Comparison of ENCODE assay signal across 31 cellular contexts in the genomic region with DNA sequence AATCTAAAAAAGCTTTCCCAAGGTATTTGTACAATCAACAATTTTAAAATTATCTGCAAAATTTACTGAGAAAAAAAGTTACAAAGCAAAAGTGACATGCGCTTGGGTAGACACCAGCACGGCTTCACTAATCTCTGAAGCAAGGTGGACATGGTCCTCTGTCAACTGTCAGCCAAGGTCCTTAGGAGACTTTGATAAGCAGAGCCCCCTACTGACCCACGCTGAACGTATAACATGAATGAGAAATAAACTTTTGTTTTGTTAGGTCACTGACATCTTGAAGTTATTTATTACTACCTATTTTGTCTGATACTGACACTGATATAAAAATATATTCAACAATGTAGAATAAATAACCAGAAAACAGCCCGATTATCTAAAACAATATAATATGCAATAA.
A peak's percentile ranks its signal among the peaks of the same experiment; 100 is the strongest.
DNase-seq lines count a peak whose midpoint lies in the region; ATAC-seq, FAIRE-seq and TF ChIP-seq lines count a peak whose summit lies in the region.
"Had no signal": no experiment of that assay in that cellular context is flagged by ENCODE, and none has a peak within 500 bp of the region (broad histone marks: within the 10 kb centered on the region; RNA-seq: fewer than 3 reads in every experiment).

No MANE protein-coding gene starts in this region.

- no peak overlapping the region for H3K4me3 Mint-ChIP-seq in H9
- no peak overlapping the region for H3K4me3 Mint-ChIP-seq in endodermal cell
- no peak overlapping the region for H3K4me3 Mint-ChIP-seq in CD4-positive, alpha-beta T cell
- H3K4me3 Mint-ChIP-seq: activated CD4-positive, alpha-beta T cell treated with anti-CD3 and anti-CD28 coated beads, Interleukin-2, amount 10 ng/mL, durations not matched to agents 24 days and 14 days; neural crest cell; type B pancreatic cell had no signal

- H2BK12ac ChIP-seq in H9 (ENCODE audit: insufficient read length, low read depth, low read length) = no peak overlapping the region

- H3K9ac ChIP-seq in H9 (ENCODE audit: extremely low read depth, insufficient read length, low read length) = no peak overlapping the region
- no peak overlapping the region for H3K9ac ChIP-seq in endodermal cell (ENCODE audit: extremely low read depth, low read length, poor library complexity, severe bottlenecking)
- H3K9ac ChIP-seq: BLaER1 treated with 17β-estradiol and CSF1 and Interleukin-3, amounts not matched to agents 10 nM and 100 nM; KMS-11; parathyroid adenoma had no signal

- no peak overlapping the region for H2BK20ac ChIP-seq in H9 (ENCODE audit: low read depth, low read length, poor library complexity, severe bottlenecking)

- WGBS in H9 (ENCODE audit: extremely low coverage, insufficient read length, low lambda C conversion rate) = no CpG with 5 or more reads among the region's 5 CpGs
- WGBS in endodermal cell (ENCODE audit: insufficient coverage in 1 of 2, insufficient read length in 1 of 2), 2 experiments = 91 to 93% methylated on average over 2 to 5 of the region's 5 CpGs

- H3K9me3 Mint-ChIP-seq in H9 = no peaks in the 10 kb centered on the region
- no peaks in the 10 kb centered on the region for H3K9me3 Mint-ChIP-seq in endodermal cell
- H3K9me3 Mint-ChIP-seq in CD4-positive, alpha-beta T cell = no peaks in the 10 kb centered on the region
- H3K9me3 Mint-ChIP-seq: activated CD4-positive, alpha-beta T cell treated with anti-CD3 and anti-CD28 coated beads, Interleukin-2, amount 10 ng/mL, durations not matched to agents 24 days and 14 days; type B pancreatic cell had no signal

- no peaks in the 10 kb centered on the region for H3K36me3 Mint-ChIP-seq in H9 (ENCODE audit: insufficient read depth in 1 of 3, low read depth in 3 of 3)
- no peaks in the 10 kb centered on the region for H3K36me3 Mint-ChIP-seq in endodermal cell (ENCODE audit: low read depth)
- no peaks in the 10 kb centered on the region for H3K36me3 Mint-ChIP-seq in CD4-positive, alpha-beta T cell (ENCODE audit: low read depth)
- H3K36me3 Mint-ChIP-seq: type B pancreatic cell had no signal

- no peak overlapping the region for H3K4me3 ChIP-seq in Panc1 (ENCODE audit: low read depth in 2 of 2, low read length in 2 of 2)
- no peak overlapping the region for H3K4me3 ChIP-seq in endodermal cell (ENCODE audit: low read length)
- no peak overlapping the region for H3K4me3 ChIP-seq in lower lobe of right lung
- H3K4me3 ChIP-seq: BLaER1 treated with 17β-estradiol and CSF1 and Interleukin-3, amounts not matched to agents 10 nM and 100 nM; esophagus squamous epithelium; hepatocyte; SK-N-MC had no signal

- H4K5ac ChIP-seq in H9 (ENCODE audit: insufficient read length, low read depth, low read length) = no peak overlapping the region

- intact Hi-C loops in Panc1 (cut with micrococcal nuclease; ENCODE audit: unreplicated experiment) = no loop called here
- intact Hi-C loops in lower lobe of right lung (cut with DNase I) = no loop called here
- intact Hi-C loops in CD4-positive, alpha-beta T cell (cut with DNase I, micrococcal nuclease) = loop anchor here in 1 of 2 experiments (5.0 kb wide), 1 partner anchor 622 kb away; no protein-coding TSS in a partner anchor

- H3K18ac ChIP-seq in H9 (ENCODE audit: insufficient read length, low read depth, low read length) = no peak overlapping the region

- H3K27ac ChIP-seq in H9 (ENCODE audit: insufficient read length, low read depth, low read length) (no peak overlapping the region), Panc1 (ENCODE audit: low read length) (no peak overlapping the region), endodermal cell (ENCODE audit: low read depth, low read length) (no peak overlapping the region), lower lobe of right lung (no peak overlapping the region)
- H3K27ac ChIP-seq in CD4-positive, alpha-beta T cell (ENCODE audit: low read depth, low read length) = no peak overlapping the region
- H3K27ac ChIP-seq: BLaER1 treated with 17β-estradiol and CSF1 and Interleukin-3, amounts not matched to agents 10 nM and 100 nM; esophagus squamous epithelium; hepatocyte; KMS-11; parathyroid adenoma; RWPE1; SK-N-MC; VCaP had no signal

- no peak overlapping the region for H3T11ph ChIP-seq in H9 (ENCODE audit: low read length)

- H3K23ac ChIP-seq in H9 (ENCODE audit: insufficient read length, low read depth, low read length) = no peak overlapping the region

- DNase-seq in D721Med (ENCODE audit: insufficient read length, low spot score) = no peak
- DNase-seq in H9 = no peak
- DNase-seq in Panc1 (ENCODE audit: low read depth, low spot score) = no peak
- DNase-seq in endodermal cell = no peak
- no peak for DNase-seq in lower lobe of right lung
- no peak for DNase-seq in CD4-positive, alpha-beta T cell
- DNase-seq: activated CD4-positive, alpha-beta T cell treated with anti-CD3 and anti-CD28 coated beads, Interleukin-2, amount 10 ng/mL, durations not matched to agents 24 days and 14 days; activated gamma-delta T cell treated with Interleukin-2 at 50 U/mL for 16 hours; activated T-cell treated with anti-CD3 and anti-CD28 coated beads, Interleukin-2, amount 50 U/mL, for 1 hour; caudate nucleus; cortex of kidney; esophagus squamous epithelium; foreskin melanocyte; HCEC 1CT; left colon; MV-4-11; NCI-H1694; NCI-H510A treated with DMSO at 0.1 percent for 48 hours; right cardiac atrium; stimulated activated CD4-positive, alpha-beta T cell treated with anti-CD3 and anti-CD28 coated beads, Interleukin-4, amount 100 ng/mL, for 1 hour had no signal

- CTCF ChIA-PET in Panc1 (lab: Charles Lee) = no interaction called here
- CTCF ChIA-PET in CD4-positive, alpha-beta T cell (lab: Charles Lee) = no interaction called here

- H3K4ac ChIP-seq in H9 (ENCODE audit: low read depth, low read length) = no peak overlapping the region

- no peak overlapping the region for H2AK5ac ChIP-seq in H9 (ENCODE audit: insufficient read length, low read length)

- H2BK5ac ChIP-seq in H9 (ENCODE audit: insufficient read length, low read length) = no peak overlapping the region

- H3K23me2 ChIP-seq in H9 (ENCODE audit: insufficient read length, low read depth, low read length, poor library complexity, severe bottlenecking) = no peaks in the 10 kb centered on the region

- no peak for FAIRE-seq in D721Med (lab: Jason Lieb, UNC)
- FAIRE-seq: astrocyte had no signal

- H3K4me1 ChIP-seq in H9 (ENCODE audit: insufficient read depth, low read length) = no peaks in the 10 kb centered on the region
- no peaks in the 10 kb centered on the region for H3K4me1 ChIP-seq in Panc1 (ENCODE audit: control insufficient read depth, insufficient read depth, low read length)
- no peaks in the 10 kb centered on the region for H3K4me1 ChIP-seq in endodermal cell (ENCODE audit: control insufficient read depth, insufficient read depth, low read length)
- H3K4me1 ChIP-seq in lower lobe of right lung = no peaks in the 10 kb centered on the region
- H3K4me1 ChIP-seq: BLaER1 treated with 17β-estradiol and CSF1 and Interleukin-3, amounts not matched to agents 10 nM and 100 nM; esophagus squamous epithelium; parathyroid adenoma had no signal

- no peak overlapping the region for H2BK15ac ChIP-seq in H9 (ENCODE audit: low read depth, low read length)

- H3K4me1 Mint-ChIP-seq in H9 (peaks cover 0 to under 1% of the 10 kb centered on the region in 2 experiments; a peak in 2 of 4 replicates), endodermal cell (no peaks in the 10 kb centered on the region)
- H3K4me1 Mint-ChIP-seq in CD4-positive, alpha-beta T cell (ENCODE audit: low read depth) = no peaks in the 10 kb centered on the region
- H3K4me1 Mint-ChIP-seq: activated CD4-positive, alpha-beta T cell treated with anti-CD3 and anti-CD28 coated beads, Interleukin-2, amount 10 ng/mL, durations not matched to agents 24 days and 14 days had no signal

- no peak overlapping the region for H4K91ac ChIP-seq in H9 (ENCODE audit: insufficient read length, low read depth, low read length)

- no peak overlapping the region for H3K56ac ChIP-seq in H9 (ENCODE audit: insufficient read length, low read depth, low read length)

- H3K9me3 ChIP-seq in H9 (ENCODE audit: control insufficient read depth, low read depth, low read length) (no peaks in the 10 kb centered on the region), Panc1 (ENCODE audit: control insufficient read depth, insufficient read depth, low read depth, low read length) (no peaks in the 10 kb centered on the region), endodermal cell (ENCODE audit: control insufficient read depth, low read length) (no peaks in the 10 kb centered on the region), lower lobe of right lung (no peaks in the 10 kb centered on the region)
- no peaks in the 10 kb centered on the region for H3K9me3 ChIP-seq in CD4-positive, alpha-beta T cell (ENCODE audit: control insufficient read depth, low read length)
- H3K9me3 ChIP-seq: BLaER1 treated with 17β-estradiol and CSF1 and Interleukin-3, amounts not matched to agents 10 nM and 100 nM; esophagus squamous epithelium had no signal

- no peaks in the 10 kb centered on the region for H3K79me1 ChIP-seq in H9 (ENCODE audit: insufficient read depth, low read depth, low read length, poor library complexity, severe bottlenecking)

- TF ChIP-seq CTCF in D721Med (IDR thresholded peaks at IDR 0.05; ENCODE audit: insufficient read depth, missing control alignments) (peak; percentile 5), H9 (conservative IDR thresholded peaks at IDR 0.05) (peak; percentile 40), Panc1 (IDR thresholded peaks at IDR 0.05) (peak; percentile 16; the same call in 1 of the 2 replicates), endodermal cell (conservative IDR thresholded peaks at IDR 0.05) (peak; percentile 50), lower lobe of right lung (IDR thresholded peaks at IDR 0.05) (no peak)
- TF ChIP-seq CTCF in CD4-positive, alpha-beta T cell (IDR thresholded peaks at IDR 0.05) = no peak

- H3K14ac ChIP-seq in H9 (ENCODE audit: insufficient read depth, low read length) = no peak overlapping the region

- H4K8ac ChIP-seq in H9 (replicated peaks; ENCODE audit: insufficient read length, low read depth, low read length) = no peak overlapping the region

- H3K36me3 ChIP-seq in Panc1 (ENCODE audit: control insufficient read depth, insufficient read depth, low read length) = no peaks in the 10 kb centered on the region
- H3K36me3 ChIP-seq in endodermal cell (ENCODE audit: control insufficient read depth, insufficient read depth, low read length) = no peaks in the 10 kb centered on the region
- H3K36me3 ChIP-seq in lower lobe of right lung = no peaks in the 10 kb centered on the region
- H3K36me3 ChIP-seq: BLaER1 treated with 17β-estradiol and CSF1 and Interleukin-3, amounts not matched to agents 10 nM and 100 nM; esophagus squamous epithelium had no signal

- no peak overlapping the region for H2BK120ac ChIP-seq in H9 (ENCODE audit: low read depth, low read length, poor library complexity, severe bottlenecking)

- no TSS peak for BruUV-seq in Panc1 (replicated peaks; lab: Mats Ljungman, UMichigan)

- in situ Hi-C loops in Panc1 (cut with HindIII; ENCODE audit: low pct_unique_long_range_greater_than_20kb, low sequenced_read_pairs) = no loop called here

- no peaks in the 10 kb centered on the region for H3K27me3 Mint-ChIP-seq in H9 (ENCODE audit: low read depth)
- peaks cover 3% of the 10 kb centered on the region for H3K27me3 Mint-ChIP-seq in endodermal cell (ENCODE audit: insufficient read depth)
- H3K27me3 Mint-ChIP-seq in CD4-positive, alpha-beta T cell = peaks cover 16% of the 10 kb centered on the region

- POLR2A ChIA-PET in Panc1 (lab: Charles Lee) = interaction anchor here (0.5 kb wide), 1 partner anchor 895 kb away, joined by 10 read pairs; no protein-coding TSS in a partner anchor
- POLR2A ChIA-PET in CD4-positive, alpha-beta T cell (lab: Charles Lee) = no interaction called here

- no peak overlapping the region for H2AFZ ChIP-seq in H9 (ENCODE audit: low read length)
- H2AFZ ChIP-seq: hepatocyte, parathyroid adenoma had no signal

- H3K4me2 ChIP-seq in H9 (ENCODE audit: insufficient read depth, insufficient read length, low read length) = no peak overlapping the region
- H3K4me2 ChIP-seq: BLaER1 treated with 17β-estradiol and CSF1 and Interleukin-3, amounts not matched to agents 10 nM and 100 nM; hepatocyte; KMS-11 had no signal

- no peaks in the 10 kb centered on the region for H4K20me1 ChIP-seq in H9 (ENCODE audit: control insufficient read depth, insufficient read depth, insufficient read length)
- H4K20me1 ChIP-seq: BLaER1 treated with 17β-estradiol and CSF1 and Interleukin-3, amounts not matched to agents 10 nM and 100 nM had no signal

- H3K27me3 ChIP-seq in H9 (ENCODE audit: insufficient read depth, low read length) (no peaks in the 10 kb centered on the region), Panc1 (ENCODE audit: control insufficient read depth, insufficient read depth, low read length) (no peaks in the 10 kb centered on the region), endodermal cell (ENCODE audit: control insufficient read depth, insufficient read depth, low read length, poor library complexity, severe bottlenecking) (no peaks in the 10 kb centered on the region), lower lobe of right lung (ENCODE audit: low read depth) (no peaks in the 10 kb centered on the region)
- no peaks in the 10 kb centered on the region for H3K27me3 ChIP-seq in CD4-positive, alpha-beta T cell (ENCODE audit: control insufficient read depth, insufficient read depth, low read length)
- H3K27me3 ChIP-seq: BLaER1 treated with 17β-estradiol and CSF1 and Interleukin-3, amounts not matched to agents 10 nM and 100 nM; hepatocyte had no signal

- H3K79me2 ChIP-seq in H9 (ENCODE audit: insufficient read depth, low read length) = no peaks in the 10 kb centered on the region
- H3K79me2 ChIP-seq: hepatocyte, parathyroid adenoma had no signal

- H3K27ac Mint-ChIP-seq in H9 (no peak overlapping the region), endodermal cell (no peak overlapping the region)
- no peak overlapping the region for H3K27ac Mint-ChIP-seq in CD4-positive, alpha-beta T cell
- H3K27ac Mint-ChIP-seq: activated CD4-positive, alpha-beta T cell treated with anti-CD3 and anti-CD28 coated beads, Interleukin-2, amount 10 ng/mL, durations not matched to agents 24 days and 14 days; type B pancreatic cell had no signal

- ATAC-seq in Panc1 (no peak), lower lobe of right lung (no peak), HG03521 (IDR thresholded peaks at IDR 0.05; ENCODE audit: unreplicated experiment) (no peak)
- ATAC-seq in CD4-positive, alpha-beta T cell (ENCODE audit: poor library complexity) = no peak
- ATAC-seq: left colon, right cardiac atrium had no signal

Comparison
In these comparisons a context has a peak if more than half of its experiments do, and no peak if none do; other contexts are left out.
1. CTCF ChIP-seq: peak in D721Med (single experiment), H9 (single experiment), Panc1 (single experiment) and endodermal cell (single experiment); none in lower lobe of right lung (single experiment) and CD4-positive, alpha-beta T cell (single experiment).